Comparison of ENCODE assay signal across 16 cellular contexts in genomic region chr5:117652640-117653280, GRCh38.
"Had no signal": no experiment of that assay in that cellular context is flagged by ENCODE, and none has a peak within 500 bp of the region (broad histone marks: within the 10 kb centered on the region; RNA-seq: fewer than 3 reads in every experiment).

No MANE protein-coding gene starts in this region.

- DNase-seq: activated CD4-positive, alpha-beta T cell treated with anti-CD3 and anti-CD28 coated beads, Interleukin-2, amount 50 U/mL, for 1 hour; activated CD8-positive, alpha-beta memory T cell treated with anti-CD3 and anti-CD28 coated beads, Interleukin-2, amount 50 U/mL, for 48 hours; activated effector memory CD4-positive, alpha-beta T cell treated with anti-CD3 and anti-CD28 coated beads, Interleukin-2, amount 50 U/mL, for 16 hours; activated naive CD4-positive, alpha-beta T cell treated with anti-CD3 and anti-CD28 coated beads, Interleukin-2, amount 50 U/mL, for 16 hours; activated T-cell treated with anti-CD3 and anti-CD28 coated beads, Interleukin-2, amount 50 U/mL, for 72 hours; gastrocnemius medialis; head of caudate nucleus; left ventricle myocardium superior; naive thymus-derived CD4-positive, alpha-beta T cell; ovary; psoas muscle; small intestine; stimulated activated CD4-positive, alpha-beta T cell treated with anti-CD3 and anti-CD28 coated beads, Interleukin-4, amount 100 ng/mL, for 1 hour; stomach had no signal

- H3K27ac ChIP-seq: gastrocnemius medialis, ovary, psoas muscle, stomach had no signal

- H3K27me3 ChIP-seq: gastrocnemius medialis, ovary, stomach had no signal

- H3K36me3 ChIP-seq: gastrocnemius medialis, ovary, stomach had no signal

- ATAC-seq: activated CD4-positive, CD25-positive, alpha-beta regulatory T cell treated with anti-CD3 and anti-CD28 coated beads, Interleukin-2, amount 50 U/mL, for 24 hours; activated T-cell treated with anti-CD3 and anti-CD28 coated beads, Interleukin-2, amount 50 U/mL, for 72 hours; gastrocnemius medialis; naive thymus-derived CD4-positive, alpha-beta T cell; psoas muscle had no signal

- FAIRE-seq: astrocyte, small intestine had no signal

- H3K9me3 ChIP-seq: gastrocnemius medialis, ovary, psoas muscle, stomach had no signal

- H3K4me3 ChIP-seq: gastrocnemius medialis, ovary, psoas muscle, stomach had no signal

- H3K4me1 ChIP-seq: gastrocnemius medialis, psoas muscle, stomach had no signal
